In genomic region chr18:22170421-22171262, GRCh38 we compare ENCODE assay signal across 8 cellular contexts. TPM values are rescaled to one million over a fixed set of nuclear protein-coding genes. Genes with fewer than 3 reads are reported as not detected.
DNase-seq lines count a peak whose midpoint lies in the region; ATAC-seq and TF ChIP-seq lines count a peak whose summit lies in the region.

No MANE protein-coding gene starts in this region.

- H3K4me3 ChIP-seq in hepatocyte (peak overlapping the region; percentile 98), skeletal muscle satellite cell (ENCODE audit: low read length) (peak overlapping the region; percentile 83)

- no peak overlapping the region for H3K27ac ChIP-seq in CD4-positive, alpha-beta T cell (ENCODE audit: low read depth, low read length)
- H3K27ac ChIP-seq in adipose tissue (ENCODE audit: low read depth, low read length) (peak overlapping the region; percentile 90), hepatocyte (peak overlapping the region; percentile 100)

- peak overlapping the region; percentile 82 for H3K4me3 Mint-ChIP-seq in CD4-positive, alpha-beta T cell
- H3K4me3 Mint-ChIP-seq in IgD-negative memory B cell: peak overlapping the region in 3 of 4 donors; percentile 61 to 90 (median 86)

- intact Hi-C loops in CD4-positive, alpha-beta T cell (cut with DNase I, micrococcal nuclease): loop anchor here in 1 of 2 experiments (5.0 kb wide), 1 partner anchor 392 kb away; no protein-coding TSS in a partner anchor

- no peak for DNase-seq in CD4-positive, alpha-beta T cell
- DNase-seq in hepatocyte (ENCODE audit: low spot score) (peak; percentile 63), GM19238 (ENCODE audit: insufficient read length, low spot score) (no peak)
- DNase-seq in stimulated activated CD4-positive, alpha-beta T cell treated with anti-CD3 and anti-CD28 coated beads, Interleukin-1b, Interleukin-23, amount 100 ng/mL, for 48 hours: no peak

- no peaks in the 10 kb centered on the region for H3K9me2 ChIP-seq in hepatocyte (replicated peaks; ENCODE audit: insufficient read depth)

- H3K9ac ChIP-seq in skeletal muscle satellite cell (ENCODE audit: low read depth, low read length): no peak overlapping the region

- 0 to 1% (median 0%) methylated on average over 66 of the region's 66 CpGs for WGBS in adipose tissue, 3 donors
- under 1% methylated on average over 66 of the region's 66 CpGs for WGBS in hepatocyte (ENCODE audit: low lambda C conversion rate, missing lambda C conversion rate)

- H3K4me1 ChIP-seq in hepatocyte (ENCODE audit: insufficient read depth): no peaks in the 10 kb centered on the region
- peaks cover 9% of the 10 kb centered on the region for H3K4me1 ChIP-seq in skeletal muscle satellite cell (ENCODE audit: control insufficient read depth, insufficient read depth, low read length)

- H3K27ac Mint-ChIP-seq in CD4-positive, alpha-beta T cell: no peak overlapping the region
- peak overlapping the region in 1 of 3 donors; percentile 33 for H3K27ac Mint-ChIP-seq in IgD-negative memory B cell

- peaks cover 83% of the 10 kb centered on the region for H3K27me3 Mint-ChIP-seq in CD4-positive, alpha-beta T cell
- H3K27me3 Mint-ChIP-seq in IgD-negative memory B cell: peaks cover 68% of the 10 kb centered on the region

- H2AFZ ChIP-seq in hepatocyte: no peak overlapping the region

- H3K9me3 ChIP-seq in CD4-positive, alpha-beta T cell (ENCODE audit: control insufficient read depth, low read length): no peaks in the 10 kb centered on the region
- H3K9me3 ChIP-seq in hepatocyte (ENCODE audit: low read depth) (no peaks in the 10 kb centered on the region), skeletal muscle satellite cell (replicated peaks; ENCODE audit: low read length) (no peaks in the 10 kb centered on the region)

- H3K36me3 Mint-ChIP-seq in CD4-positive, alpha-beta T cell (ENCODE audit: low read depth): no peaks in the 10 kb centered on the region
- H3K36me3 Mint-ChIP-seq in IgD-negative memory B cell: no peaks in the 10 kb centered on the region

- H3K36me3 ChIP-seq in hepatocyte (replicated peaks; ENCODE audit: insufficient read depth, low read depth) (no peaks in the 10 kb centered on the region), skeletal muscle satellite cell (ENCODE audit: insufficient read depth, low read length) (no peaks in the 10 kb centered on the region)

- no peak for TF ChIP-seq CTCF in CD4-positive, alpha-beta T cell (IDR thresholded peaks at IDR 0.05)
- TF ChIP-seq CTCF in hepatocyte (IDR thresholded peaks at IDR 0.05; ENCODE audit: poor library complexity): no peak

- H3K79me2 ChIP-seq in hepatocyte: peaks cover 90% of the 10 kb centered on the region

- no peaks in the 10 kb centered on the region for H3K9me3 Mint-ChIP-seq in CD4-positive, alpha-beta T cell
- no peaks in the 10 kb centered on the region for H3K9me3 Mint-ChIP-seq in IgD-negative memory B cell

- H3K27me3 ChIP-seq in CD4-positive, alpha-beta T cell (ENCODE audit: control insufficient read depth, insufficient read depth, low read length): peaks cover 91% of the 10 kb centered on the region
- H3K27me3 ChIP-seq in hepatocyte (no peaks in the 10 kb centered on the region), skeletal muscle satellite cell (ENCODE audit: control insufficient read depth, insufficient read depth, low read length) (peaks cover 91% of the 10 kb centered on the region)

- H3K4me2 ChIP-seq in hepatocyte (peak overlapping the region; percentile 85), skeletal muscle satellite cell (ENCODE audit: low read length) (peak overlapping the region; percentile 90)

- POLR2A ChIA-PET in CD4-positive, alpha-beta T cell (lab: Charles Lee): no interaction called here

- H3K4me1 Mint-ChIP-seq in CD4-positive, alpha-beta T cell (ENCODE audit: low read depth): peaks cover 13% of the 10 kb centered on the region
- H3K4me1 Mint-ChIP-seq in IgD-negative memory B cell: peaks cover 0 to 10% (median 6%) of the 10 kb centered on the region in 3 donors

- H4K20me1 ChIP-seq in hepatocyte (ENCODE audit: insufficient read depth, poor library complexity, severe bottlenecking): peaks cover 52% of the 10 kb centered on the region

- CTCF ChIA-PET in CD4-positive, alpha-beta T cell (lab: Charles Lee): no interaction called here

- no peak for ATAC-seq in CD4-positive, alpha-beta T cell (ENCODE audit: poor library complexity)
- no peak for ATAC-seq in HG03159 (IDR thresholded peaks at IDR 0.05; ENCODE audit: unreplicated experiment)

RNA-seq across cellular contexts. Expression of gene GATA6, which starts 1.3 kb away (rescaled TPM):
- under 1 TPM; 0.08 to 0.14 TPM for total RNA-seq in CD4-positive, alpha-beta T cell
- polyA plus RNA-seq in IgD-negative memory B cell (not detected), adipose tissue (10 to 100 TPM; 11.4 to 30.5 (median 21.4) TPM), hepatocyte (116 and 128 TPM in 2 replicates)
- 122 and 125 TPM in 2 replicates for total RNA-seq in hepatocyte
- 0.51 and 0.66 TPM in 2 replicates for total RNA-seq in skeletal muscle satellite cell (2012; rRNA removed)

Comparison
In these comparisons a context has a peak if more than half of its experiments do, and no peak if none do; other contexts are left out.
1. RNA of gene GATA6, which starts 1.3 kb away (polyA plus RNA-seq): 116 to 128 TPM in hepatocyte and 11.4 to 30.5 TPM in adipose tissue; not detected in IgD-negative memory B cell (single experiment); every median in the first group is over 10 times any median in the second.